ENCODE assay signal across 8 cellular contexts in the genomic region with DNA sequence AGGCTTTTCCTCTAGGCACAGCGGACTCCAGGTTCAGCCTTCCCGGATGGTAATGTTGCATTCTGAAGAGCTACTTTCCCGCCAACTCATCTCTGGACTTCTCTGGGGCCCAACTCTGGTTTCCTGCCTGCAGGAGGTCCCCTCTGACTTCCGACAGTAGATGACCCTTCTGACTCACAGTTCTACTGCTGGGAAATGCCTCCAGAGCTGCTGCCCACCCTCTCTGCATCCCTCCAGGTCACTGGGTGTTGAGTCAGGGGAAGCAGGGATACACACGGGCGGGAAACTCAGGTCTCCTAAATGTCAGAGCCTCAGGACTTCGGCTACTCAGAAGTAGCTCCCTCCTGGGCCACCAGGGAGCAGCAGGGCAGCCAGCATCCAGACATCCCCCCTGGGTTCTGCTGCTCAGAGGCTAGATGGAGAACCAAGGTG. TPM values are rescaled to one million over a fixed set of nuclear protein-coding genes. Genes with fewer than 3 reads are reported as not detected.
DNase-seq lines count a peak whose midpoint lies in the region; ATAC-seq lines count a peak whose summit lies in the region.

No MANE protein-coding gene starts in this region.

- peaks cover 57% of the 10 kb centered on the region for H3K4me1 Mint-ChIP-seq in stimulated activated memory B cell treated with anti-CD40 and anti-IgM and Interleukin-4, amounts not matched to agents 10 μg/mL and 1 μg/mL and 100 μg/mL, for 72 hours

- H3K36me3 ChIP-seq in MG63 = no peaks in the 10 kb centered on the region

- H3K9me3 Mint-ChIP-seq in stimulated activated memory B cell treated with anti-CD40 and anti-IgM and Interleukin-4, amounts not matched to agents 10 μg/mL and 1 μg/mL and 100 μg/mL, for 72 hours = no peaks in the 10 kb centered on the region

- 0 out of 2 replicates have a peak, but pooled peaks cover 4% of the 10 kb centered on the region for H3K27me3 ChIP-seq in MG63

- H3K4me3 Mint-ChIP-seq in stimulated activated memory B cell treated with anti-CD40 and anti-IgM and Interleukin-4, amounts not matched to agents 10 μg/mL and 1 μg/mL and 100 μg/mL, for 72 hours = no peak overlapping the region

- H3K4me3 ChIP-seq in MG63 = no peak overlapping the region

- no peaks in the 10 kb centered on the region for H3K27me3 Mint-ChIP-seq in stimulated activated memory B cell treated with anti-CD40 and anti-IgM and Interleukin-4, amounts not matched to agents 10 μg/mL and 1 μg/mL and 100 μg/mL, for 72 hours

- DNase-seq in stimulated activated CD4-positive, alpha-beta T cell treated with anti-CD3 and anti-CD28 coated beads, Interleukin-15, amount 100 ng/mL, for 24 hours = peak; percentile 44
- DNase-seq in stimulated activated CD4-positive, alpha-beta T cell treated with anti-CD3 and anti-CD28 coated beads, Interleukin-12 subunit alpha, Interleukin-12 subunit beta, amount 100 ng/mL, for 4 hours = no peak
- DNase-seq in MG63 (peak; percentile 30), cerebellar cortex (ENCODE audit: low spot score) (peak; percentile 54), NCI-H345 treated with DMSO at 0.1 percent for 48 hours (lab: John Stamatoyannopoulos, UW; ENCODE audit: unreplicated experiment) (no peak), SW 1271 (lab: John Stamatoyannopoulos, UW) (no peak), mucosa of gallbladder (ENCODE audit: low spot score) (no peak)

- ATAC-seq in stimulated activated memory B cell treated with anti-CD40 and anti-IgM and Interleukin-4, amounts not matched to agents 10 μg/mL and 1 μg/mL and 100 μg/mL, for 72 hours = no peak

- no peaks in the 10 kb centered on the region for H3K9me3 ChIP-seq in MG63

- H3K27ac Mint-ChIP-seq in stimulated activated memory B cell treated with anti-CD40 and anti-IgM and Interleukin-4, amounts not matched to agents 10 μg/mL and 1 μg/mL and 100 μg/mL, for 72 hours = peak overlapping the region; percentile 56

- H3K36me3 Mint-ChIP-seq in stimulated activated memory B cell treated with anti-CD40 and anti-IgM and Interleukin-4, amounts not matched to agents 10 μg/mL and 1 μg/mL and 100 μg/mL, for 72 hours = no peaks in the 10 kb centered on the region

RNA-seq across cellular contexts. Expression of a gene that starts 2.1 kb away (rescaled TPM):
- 0.33 and 0.42 TPM in 2 replicates for total RNA-seq in MG63 (2014; rRNA removed; shearing (Covaris generic); ENCODE audit: low replicate concordance)
- 4.9 TPM for total RNA-seq in mucosa of gallbladder

Comparison
In these comparisons a context has a peak if more than half of its experiments do, and no peak if none do; other contexts are left out.
1. DNase-seq: peak in stimulated activated CD4-positive, alpha-beta T cell treated with anti-CD3 and anti-CD28 coated beads, Interleukin-15, amount 100 ng/mL, for 24 hours (single experiment), MG63 (single experiment) and cerebellar cortex (single experiment); none in stimulated activated CD4-positive, alpha-beta T cell treated with anti-CD3 and anti-CD28 coated beads, Interleukin-12 subunit alpha, Interleukin-12 subunit beta, amount 100 ng/mL, for 4 hours (single experiment), NCI-H345 treated with DMSO at 0.1 percent for 48 hours (single experiment), SW 1271 (0 of 2) and mucosa of gallbladder (single experiment).